In genomic region chr5:14071433-14071832, GRCh38 we compare ENCODE assay signal across 18 cellular contexts.
A peak's percentile ranks its signal among the peaks of the same experiment; 100 is the strongest.
DNase-seq lines count a peak whose midpoint lies in the region; ATAC-seq and TF ChIP-seq lines count a peak whose summit lies in the region.
"Had no signal": no experiment of that assay in that cellular context is flagged by ENCODE, and none has a peak within 500 bp of the region (broad histone marks: within the 10 kb centered on the region; RNA-seq: fewer than 3 reads in every experiment).

No MANE protein-coding gene starts in this region.

- H3K56ac ChIP-seq in IMR-90 (ENCODE audit: extremely low read depth, insufficient read depth, low read length): no peak overlapping the region

- H3K36me3 ChIP-seq in IMR-90 (ENCODE audit: control insufficient read depth, insufficient read depth, low read length): no peaks in the 10 kb centered on the region
- H3K36me3 ChIP-seq: SJCRH30 had no signal

- H3K4me1 Mint-ChIP-seq in activated naive CD8-positive, alpha-beta T cell treated with anti-CD3 and anti-CD28 coated beads, Interleukin-2, amount 50 U/mL, for 24 hours: no peaks in the 10 kb centered on the region
- H3K4me1 Mint-ChIP-seq in naive thymus-derived CD8-positive, alpha-beta T cell: no peaks in the 10 kb centered on the region
- H3K4me1 Mint-ChIP-seq: CD14-positive monocyte had no signal

- no peak for ATAC-seq in IMR-90 (ENCODE audit: low read depth)
- no peak for ATAC-seq in activated naive CD8-positive, alpha-beta T cell treated with anti-CD3 and anti-CD28 coated beads, Interleukin-2, amount 50 U/mL, for 24 hours
- no peak for ATAC-seq in naive thymus-derived CD8-positive, alpha-beta T cell

- H3K4me3 ChIP-seq in IMR-90 (ENCODE audit: insufficient read depth, low read depth, low read length): no peak overlapping the region
- H3K4me3 ChIP-seq: SJCRH30 had no signal

- H2BK15ac ChIP-seq in IMR-90 (ENCODE audit: low read depth, low read length): peak overlapping the region; percentile 38; the same call in 1 of the 3 replicates

- dilution Hi-C loops in IMR-90 (cut with HindIII; ENCODE audit: low sequenced_read_pairs, unreplicated experiment): no loop called here

- no peaks in the 10 kb centered on the region for H4K20me1 ChIP-seq in IMR-90 (ENCODE audit: insufficient read depth, low read length)

- H3K9me3 Mint-ChIP-seq in activated naive CD8-positive, alpha-beta T cell treated with anti-CD3 and anti-CD28 coated beads, Interleukin-2, amount 50 U/mL, for 24 hours: no peaks in the 10 kb centered on the region
- peaks cover 0 to 3% (median 0%) of the 10 kb centered on the region in 9 donors for H3K9me3 Mint-ChIP-seq in naive thymus-derived CD8-positive, alpha-beta T cell

- H2BK5ac ChIP-seq in IMR-90 (ENCODE audit: low read depth, low read length, poor library complexity, severe bottlenecking): no peak overlapping the region

- no peak overlapping the region for H3K18ac ChIP-seq in IMR-90 (ENCODE audit: low read depth, low read length)

- no peak for TF ChIP-seq POLR2A in IMR-90 (IDR thresholded peaks at IDR 0.05; ENCODE audit: low read depth, low read length)

- H3K27me3 ChIP-seq in IMR-90 (ENCODE audit: control insufficient read depth, insufficient read depth, low read length): no peaks in the 10 kb centered on the region
- H3K27me3 ChIP-seq: SJCRH30 had no signal

- H3K23ac ChIP-seq in IMR-90 (ENCODE audit: low read depth, low read length): no peak overlapping the region

- no peaks in the 10 kb centered on the region for H3K79me1 ChIP-seq in IMR-90 (ENCODE audit: low read depth in 1 of 2, low read length in 2 of 2)

- intact Hi-C loops in IMR-90 (cut with micrococcal nuclease): no loop called here

- peak overlapping the region; percentile 30 for H2BK120ac ChIP-seq in IMR-90 (ENCODE audit: low read depth, low read length)

- no TSS peak for BruUV-seq in IMR-90 (replicated peaks; lab: Mats Ljungman, UMichigan)

- no peaks in the 10 kb centered on the region for H3K9me3 ChIP-seq in IMR-90 (ENCODE audit: control insufficient read depth, insufficient read depth, low read length)
- H3K9me3 ChIP-seq: SJCRH30 had no signal

- H2AK5ac ChIP-seq in IMR-90 (ENCODE audit: low read depth, low read length): peak overlapping the region; percentile 42

- 0 out of 2 replicates have a peak overlapping the region, but pooled peaks have one; percentile 7 for H3K14ac ChIP-seq in IMR-90 (replicated peaks; ENCODE audit: low read depth, low read length)

- H3K27me3 Mint-ChIP-seq in activated naive CD8-positive, alpha-beta T cell treated with anti-CD3 and anti-CD28 coated beads, Interleukin-2, amount 50 U/mL, for 24 hours: no peaks in the 10 kb centered on the region
- H3K27me3 Mint-ChIP-seq in naive thymus-derived CD8-positive, alpha-beta T cell: peaks cover 4 to 12% (median 8%) of the 10 kb centered on the region in 5 donors

- no peak overlapping the region for H2AFZ ChIP-seq in IMR-90 (replicated peaks; ENCODE audit: low read length, poor library complexity)

- no peak overlapping the region for H4K8ac ChIP-seq in IMR-90 (ENCODE audit: low read depth in 2 of 2, low read length in 2 of 2)

- no peak overlapping the region for H3K9ac ChIP-seq in IMR-90 (ENCODE audit: low read depth, low read length)

- H4K91ac ChIP-seq in IMR-90 (ENCODE audit: insufficient read depth, low read depth, low read length): no peak overlapping the region

- H4K5ac ChIP-seq in IMR-90 (ENCODE audit: low read depth, low read length): no peak overlapping the region

- no peak overlapping the region for H3K4me3 Mint-ChIP-seq in activated naive CD8-positive, alpha-beta T cell treated with anti-CD3 and anti-CD28 coated beads, Interleukin-2, amount 50 U/mL, for 24 hours
- H3K4me3 Mint-ChIP-seq in naive thymus-derived CD8-positive, alpha-beta T cell: no peak overlapping the region
- H3K4me3 Mint-ChIP-seq: CD14-positive monocyte had no signal

- H3K9me1 ChIP-seq in IMR-90 (ENCODE audit: insufficient read depth, low read length): peaks cover 4% of the 10 kb centered on the region; the same call in 1 of the 2 replicates

- no CpG with 5 or more reads among the region's 5 CpGs for WGBS in IMR-90 (ENCODE audit: extremely low coverage in 2 of 2, insufficient read length in 1 of 2), 2 experiments

- peaks cover 2% of the 10 kb centered on the region; the same call in 1 of the 2 replicates for H3K4me1 ChIP-seq in IMR-90 (ENCODE audit: control insufficient read depth, insufficient read depth, low read length)
- H3K4me1 ChIP-seq: SJCRH30 had no signal

- H2BK20ac ChIP-seq in IMR-90 (ENCODE audit: low read depth, low read length): peak overlapping the region; percentile 46; the same call in 1 of the 2 replicates

- no peak overlapping the region for H3K4me2 ChIP-seq in IMR-90 (ENCODE audit: low read depth, low read length)

- no peak overlapping the region for H3K27ac ChIP-seq in IMR-90 (ENCODE audit: insufficient read depth, low read length)
- H3K27ac ChIP-seq: SJCRH30 had no signal

- H3K4ac ChIP-seq in IMR-90 (ENCODE audit: low read depth, low read length): peak overlapping the region; percentile 41

- no peak for TF ChIP-seq CTCF in IMR-90 (conservative IDR thresholded peaks at IDR 0.05; ENCODE audit: low read depth, low read length)

- no peak overlapping the region for H3K27ac Mint-ChIP-seq in activated naive CD8-positive, alpha-beta T cell treated with anti-CD3 and anti-CD28 coated beads, Interleukin-2, amount 50 U/mL, for 24 hours
- no peak overlapping the region for H3K27ac Mint-ChIP-seq in naive thymus-derived CD8-positive, alpha-beta T cell

- H3K36me3 Mint-ChIP-seq in activated naive CD8-positive, alpha-beta T cell treated with anti-CD3 and anti-CD28 coated beads, Interleukin-2, amount 50 U/mL, for 24 hours (ENCODE audit: low read depth): no peaks in the 10 kb centered on the region
- no peaks in the 10 kb centered on the region for H3K36me3 Mint-ChIP-seq in naive thymus-derived CD8-positive, alpha-beta T cell
- H3K36me3 Mint-ChIP-seq: CD14-positive monocyte had no signal

- POLR2A ChIA-PET in IMR-90 (lab: Charles Lee; ENCODE audit: unreplicated experiment): no interaction called here
- POLR2A ChIA-PET in naive thymus-derived CD8-positive, alpha-beta T cell (lab: Charles Lee): no interaction called here

- DNase-seq in EH (ENCODE audit: low read depth): peak; percentile 4
- DNase-seq in IMR-90: peak; percentile 67
- peak; percentile 31 for DNase-seq in RPMI7951 (ENCODE audit: low read depth)
- peak; percentile 64 for DNase-seq in glomerular visceral epithelial cell (ENCODE audit: extremely low spot score)
- no peak for DNase-seq in activated naive CD8-positive, alpha-beta T cell treated with anti-CD3 and anti-CD28 coated beads, Interleukin-2, amount 50 U/mL, for 24 hours
- no peak for DNase-seq in iPS-NIHi7 (ENCODE audit: extremely low spot score)
- no peak for DNase-seq in naive thymus-derived CD8-positive, alpha-beta T cell
- DNase-seq in SHP77 treated with DMSO at 0.1 percent for 48 hours (lab: John Stamatoyannopoulos, UW): no peak
- DNase-seq: COR-L47, H7, Karpas-422, NCI-H1417, NCI-H187 treated with DMSO at 0.1 percent for 48 hours, NCI-H2171 treated with DMSO at 0.1 percent for 48 hours, NCI-H524, RPMI8226, SJCRH30 had no signal

- no peak overlapping the region for H2AK9ac ChIP-seq in IMR-90 (replicated peaks; ENCODE audit: low read depth, low read length, poor library complexity)

- CTCF ChIA-PET in IMR-90 (lab: Yijun Ruan, JAX): no interaction called here

- in situ Hi-C loops in IMR-90 (cut with MboI; ENCODE audit: low sequenced_read_pairs): no loop called here

- no peak for TF ChIP-seq RAD21 in IMR-90 (IDR thresholded peaks at IDR 0.05; ENCODE audit: low read length)

TF ChIP-seq in IMR-90, 13 proteins besides CTCF, POLR2A, EP300 and RAD21:
- TF ChIP-seq MXI1 (IDR thresholded peaks at IDR 0.05; ENCODE audit: borderline replicate concordance, low read depth, low read length): no peak
- TF ChIP-seq FOS (IDR thresholded peaks at IDR 0.05; ENCODE audit: low read depth, low read length): no peak
- no peak for TF ChIP-seq RFX5 (IDR thresholded peaks at IDR 0.05; ENCODE audit: low read depth, low read length)
- no peak for TF ChIP-seq RCOR1 (IDR thresholded peaks at IDR 0.05; ENCODE audit: insufficient replicate concordance, low read length)
- no peak for TF ChIP-seq CHD1 (IDR thresholded peaks at IDR 0.05; ENCODE audit: low read depth, low read length)
- no peak for TF ChIP-seq CEBPB (IDR thresholded peaks at IDR 0.05; ENCODE audit: low read depth, low read length)
- TF ChIP-seq ELK1 (IDR thresholded peaks at IDR 0.05; ENCODE audit: borderline replicate concordance, low read depth, low read length): no peak
- no peak for TF ChIP-seq MAZ (IDR thresholded peaks at IDR 0.05; ENCODE audit: borderline replicate concordance, low read depth, low read length)
- TF ChIP-seq USF2 (IDR thresholded peaks at IDR 0.05; ENCODE audit: low read depth, low read length): no peak
- TF ChIP-seq MAFK (IDR thresholded peaks at IDR 0.05; ENCODE audit: low read depth, low read length): no peak
- TF ChIP-seq BHLHE40 (IDR thresholded peaks at IDR 0.05; ENCODE audit: low read depth, low read length): no peak
- TF ChIP-seq SMC3 (IDR thresholded peaks at IDR 0.05; ENCODE audit: low read depth, low read length): no peak

Comparison
In these comparisons a context has a peak if more than half of its experiments do, and no peak if none do; other contexts are left out.
1. DNase-seq: peak in EH (single experiment), IMR-90 (single experiment), RPMI7951 (single experiment) and glomerular visceral epithelial cell (single experiment); none in activated naive CD8-positive, alpha-beta T cell treated with anti-CD3 and anti-CD28 coated beads, Interleukin-2, amount 50 U/mL, for 24 hours (single experiment), iPS-NIHi7 (single experiment), naive thymus-derived CD8-positive, alpha-beta T cell (0 of 10) and SHP77 treated with DMSO at 0.1 percent for 48 hours (single experiment).